In the genomic region with DNA sequence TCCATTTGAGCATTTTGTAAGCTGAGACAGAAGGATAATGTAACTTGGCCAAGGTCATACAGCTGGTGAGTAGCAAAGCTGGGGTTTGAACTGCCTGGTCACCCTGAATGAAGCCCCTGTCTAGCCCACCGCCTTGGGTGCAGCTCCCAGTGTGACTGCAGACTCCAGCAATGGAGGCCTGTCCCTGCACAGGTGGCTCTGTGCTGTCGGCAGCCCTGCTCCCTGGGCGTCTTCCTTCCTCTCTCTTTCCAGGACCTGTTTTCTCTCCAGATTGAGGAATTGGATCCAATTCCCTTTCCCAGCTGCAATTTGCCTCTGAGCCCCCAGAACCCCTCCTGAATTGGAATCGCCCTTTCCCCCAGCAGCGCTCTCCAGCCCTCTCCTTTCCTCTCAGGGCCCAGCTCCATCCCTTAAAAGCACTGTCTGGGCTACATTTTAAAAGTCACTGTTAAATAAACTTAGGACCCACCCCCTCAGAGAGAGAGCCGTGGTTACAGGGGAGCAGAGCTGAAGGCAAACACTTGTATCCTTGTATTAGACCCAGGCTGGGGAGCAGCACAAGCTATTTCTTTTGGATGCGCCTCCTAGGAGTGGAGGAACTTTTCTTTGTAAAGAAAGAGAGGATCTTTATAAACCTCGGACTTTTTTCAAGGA, we compare ENCODE assay signal across 21 cellular contexts.
"Had no signal": no experiment of that assay in that cellular context is flagged by ENCODE, and none has a peak within 500 bp of the region (broad histone marks: within the 10 kb centered on the region; RNA-seq: fewer than 3 reads in every experiment).

No MANE protein-coding gene starts in this region.

- H3K9me3 ChIP-seq: colonic mucosa, pancreas, prostate gland, right lobe of liver, spleen, stomach, thoracic aorta, transverse colon had no signal

- H3K27ac ChIP-seq: colonic mucosa, pancreas, prostate gland, right lobe of liver, spleen, stomach, thoracic aorta, transverse colon had no signal

- H3K4me1 Mint-ChIP-seq: naive thymus-derived CD4-positive, alpha-beta T cell; stimulated activated naive B cell treated with anti-CD40 and anti-IgM and Interleukin-4, amounts not matched to agents 10 μg/mL and 1 μg/mL and 100 μg/mL, for 72 hours had no signal

- H3K36me3 ChIP-seq: colonic mucosa, pancreas, prostate gland, right lobe of liver, spleen, stomach, thoracic aorta, transverse colon had no signal

- H3K27me3 ChIP-seq: colonic mucosa, pancreas, right lobe of liver, transverse colon had no signal

- DNase-seq: colonic mucosa; dermis blood vessel endothelial cell; effector CD4-positive, alpha-beta T cell; head of caudate nucleus; hippocampal formation; left colon; mammary epithelial cell; naive thymus-derived CD4-positive, alpha-beta T cell; occipital lobe; pancreas; right lobe of liver; spleen; stimulated activated CD4-positive, alpha-beta T cell treated with anti-CD3 and anti-CD28 coated beads, Interleukin-15, amount 100 ng/mL, for 24 hours; stimulated activated CD4-positive, alpha-beta T cell treated with anti-CD3 and anti-CD28 coated beads, Interleukin-2, amount 100 ng/mL, for 24 hours; stimulated activated CD4-positive, alpha-beta T cell treated with anti-CD3 and anti-CD28 coated beads, Interleukin-4, amount 100 ng/mL, for 4 hours; stimulated activated naive B cell treated with anti-CD40 and anti-IgM and Interleukin-4, amounts not matched to agents 10 μg/mL and 1 μg/mL and 100 μg/mL, for 72 hours; stomach; substantia nigra; transverse colon had no signal

- H3K36me3 Mint-ChIP-seq: naive thymus-derived CD4-positive, alpha-beta T cell; stimulated activated naive B cell treated with anti-CD40 and anti-IgM and Interleukin-4, amounts not matched to agents 10 μg/mL and 1 μg/mL and 100 μg/mL, for 72 hours had no signal

- H3K27ac Mint-ChIP-seq: naive thymus-derived CD4-positive, alpha-beta T cell; stimulated activated naive B cell treated with anti-CD40 and anti-IgM and Interleukin-4, amounts not matched to agents 10 μg/mL and 1 μg/mL and 100 μg/mL, for 72 hours had no signal

- H3K4me3 Mint-ChIP-seq: naive thymus-derived CD4-positive, alpha-beta T cell; stimulated activated naive B cell treated with anti-CD40 and anti-IgM and Interleukin-4, amounts not matched to agents 10 μg/mL and 1 μg/mL and 100 μg/mL, for 72 hours had no signal

- ATAC-seq: left colon; naive thymus-derived CD4-positive, alpha-beta T cell; pancreas; right lobe of liver; stimulated activated naive B cell treated with anti-CD40 and anti-IgM and Interleukin-4, amounts not matched to agents 10 μg/mL and 1 μg/mL and 100 μg/mL, for 72 hours had no signal

- FAIRE-seq: pancreas had no signal

- H3K4me3 ChIP-seq: colonic mucosa, pancreas, prostate gland, right lobe of liver, spleen, stomach, thoracic aorta, transverse colon had no signal

- H3K4me1 ChIP-seq: colonic mucosa, pancreas, prostate gland, right lobe of liver, spleen, stomach had no signal

- H3K9me3 Mint-ChIP-seq: naive thymus-derived CD4-positive, alpha-beta T cell; stimulated activated naive B cell treated with anti-CD40 and anti-IgM and Interleukin-4, amounts not matched to agents 10 μg/mL and 1 μg/mL and 100 μg/mL, for 72 hours had no signal
